12 cellular contexts compared by ENCODE assay signal in genomic region chr5:73938280-73938937, GRCh38.
A peak's percentile ranks its signal among the peaks of the same experiment; 100 is the strongest.
DNase-seq lines count a peak whose midpoint lies in the region; ATAC-seq and TF ChIP-seq lines count a peak whose summit lies in the region.
"Had no signal": no experiment of that assay in that cellular context is flagged by ENCODE, and none has a peak within 500 bp of the region (broad histone marks: within the 10 kb centered on the region; RNA-seq: fewer than 3 reads in every experiment).

No MANE protein-coding gene starts in this region.

- 65 to 70% methylated on average over 3 to 5 of the region's 5 CpGs for WGBS in gastroesophageal sphincter (ENCODE audit: low coverage in 1 of 2), 2 donors

- TF ChIP-seq CTCF in AG04450 (IDR thresholded peaks at IDR 0.05; ENCODE audit: low read depth, low read length): no peak
- TF ChIP-seq CTCF in MCF 10A (IDR thresholded peaks at IDR 0.05; ENCODE audit: unreplicated experiment): no peak
- no peak for TF ChIP-seq CTCF in Caco-2 (IDR thresholded peaks at IDR 0.05; ENCODE audit: insufficient read depth in 1 of 2, low read depth in 1 of 2, low read length in 1 of 2, severe bottlenecking in 1 of 2, unreplicated experiment in 1 of 2)
- no peak for TF ChIP-seq CTCF in gastroesophageal sphincter (IDR thresholded peaks at IDR 0.05)

- no peaks in the 10 kb centered on the region for H3K27me3 Mint-ChIP-seq in MCF 10A (ENCODE audit: insufficient read depth, unreplicated experiment)
- no peaks in the 10 kb centered on the region for H3K27me3 Mint-ChIP-seq in Caco-2 (ENCODE audit: insufficient read depth, unreplicated experiment)
- peaks cover 7 to 54% (median 43%) of the 10 kb centered on the region in 5 donors for H3K27me3 Mint-ChIP-seq in naive thymus-derived CD4-positive, alpha-beta T cell

- H3K4me1 ChIP-seq in Caco-2 (peaks cover 5% of the 10 kb centered on the region; the same call in 1 of the 2 replicates), gastroesophageal sphincter (no peaks in the 10 kb centered on the region)
- H3K4me1 ChIP-seq in naive thymus-derived CD4-positive, alpha-beta T cell (ENCODE audit: control insufficient read depth in 2 of 2, insufficient read depth in 2 of 2, low read length in 2 of 2): no peaks in the 10 kb centered on the region
- H3K4me1 ChIP-seq: BE2C had no signal

- intact Hi-C loops in MCF 10A (cut with micrococcal nuclease): loop anchor here (1.0 to 2.0 kb wide), 2 partner anchors 96 to 705 kb away; no protein-coding TSS in a partner anchor
- intact Hi-C loops in Caco-2 (cut with micrococcal nuclease; ENCODE audit: unreplicated experiment): no loop called here
- intact Hi-C loops in naive thymus-derived CD4-positive, alpha-beta T cell (cut with micrococcal nuclease): no loop called here

- DNase-seq in AG04450 (ENCODE audit: low read depth, low spot score) (peak; percentile 80), M059J (ENCODE audit: low read depth) (peak; percentile 97), MCF 10A (ENCODE audit: unreplicated experiment) (peak; percentile 91), kidney tubule cell (ENCODE audit: low spot score) (peak; percentile 96), Caco-2 (no peak)
- DNase-seq in naive thymus-derived CD4-positive, alpha-beta T cell: no peak
- DNase-seq: BE2C; erythroblast; stimulated activated naive CD4-positive, alpha-beta T cell treated with Interleukin-2 at 50 U/mL for 16 hours had no signal

- peaks cover 12% of the 10 kb centered on the region for H3K36me3 Mint-ChIP-seq in MCF 10A (ENCODE audit: insufficient read depth, unreplicated experiment)
- no peaks in the 10 kb centered on the region for H3K36me3 Mint-ChIP-seq in Caco-2 (ENCODE audit: insufficient read depth, unreplicated experiment)
- H3K36me3 Mint-ChIP-seq in naive thymus-derived CD4-positive, alpha-beta T cell: no peaks in the 10 kb centered on the region

- H3K9me3 ChIP-seq in AG04450 (ENCODE audit: control insufficient read depth, insufficient read depth, low read length) (peaks cover 3% of the 10 kb centered on the region; the same call in 1 of the 2 replicates), Caco-2 (no peaks in the 10 kb centered on the region), gastroesophageal sphincter (peaks cover 0 to 7% (median 0%) of the 10 kb centered on the region in 3 donors)
- peaks cover 0 to 3% (median 0%) of the 10 kb centered on the region in 3 experiments for H3K9me3 ChIP-seq in naive thymus-derived CD4-positive, alpha-beta T cell (ENCODE audit: control insufficient read depth in 2 of 3, low read length in 3 of 3)
- H3K9me3 ChIP-seq: BE2C had no signal

- H3K4me3 Mint-ChIP-seq in MCF 10A (ENCODE audit: unreplicated experiment): peak overlapping the region; percentile 60
- H3K4me3 Mint-ChIP-seq in Caco-2 (ENCODE audit: unreplicated experiment): no peak overlapping the region
- H3K4me3 Mint-ChIP-seq in naive thymus-derived CD4-positive, alpha-beta T cell: no peak overlapping the region

- no peaks in the 10 kb centered on the region for H3K36me3 ChIP-seq in Caco-2 (ENCODE audit: control insufficient read depth, insufficient read depth, low read length)
- no peaks in the 10 kb centered on the region for H3K36me3 ChIP-seq in naive thymus-derived CD4-positive, alpha-beta T cell (ENCODE audit: control insufficient read depth in 2 of 3, insufficient read depth in 3 of 3, low read length in 3 of 3)
- peaks cover 0 to 5% of the 10 kb centered on the region in 2 donors for H3K36me3 ChIP-seq in gastroesophageal sphincter

- TF ChIP-seq POLR2A in gastroesophageal sphincter (IDR thresholded peaks at IDR 0.05): no peak

- BruUV-seq in MCF 10A (replicated peaks; lab: Mats Ljungman, UMichigan) (no TSS peak), Caco-2 (replicated peaks; lab: Mats Ljungman, UMichigan) (no TSS peak)

- no peak overlapping the region for H3K4me3 ChIP-seq in AG04450 (ENCODE audit: low read depth, low read length)
- no peak overlapping the region for H3K4me3 ChIP-seq in Caco-2 (ENCODE audit: low read depth, low read length)
- H3K4me3 ChIP-seq in naive thymus-derived CD4-positive, alpha-beta T cell (ENCODE audit: low read length): no peak overlapping the region
- H3K4me3 ChIP-seq in gastroesophageal sphincter: no peak overlapping the region
- H3K4me3 ChIP-seq: lung had no signal

- H3K27me3 ChIP-seq in AG04450 (ENCODE audit: control insufficient read depth, insufficient read depth, low read length): no peaks in the 10 kb centered on the region
- no peaks in the 10 kb centered on the region for H3K27me3 ChIP-seq in Caco-2 (replicated peaks; ENCODE audit: control insufficient read depth, insufficient read depth, low read length)
- H3K27me3 ChIP-seq in naive thymus-derived CD4-positive, alpha-beta T cell (ENCODE audit: control insufficient read depth in 2 of 2, insufficient read depth in 2 of 2, low read length in 2 of 2): no peaks in the 10 kb centered on the region
- H3K27me3 ChIP-seq in gastroesophageal sphincter: no peaks in the 10 kb centered on the region
- H3K27me3 ChIP-seq: BE2C had no signal

- H3K4me1 Mint-ChIP-seq in MCF 10A (ENCODE audit: insufficient read depth, unreplicated experiment): peaks cover 47% of the 10 kb centered on the region
- no peaks in the 10 kb centered on the region for H3K4me1 Mint-ChIP-seq in Caco-2 (ENCODE audit: low read depth, unreplicated experiment)
- H3K4me1 Mint-ChIP-seq in naive thymus-derived CD4-positive, alpha-beta T cell: peaks cover 0 to 1% (median 0%) of the 10 kb centered on the region in 7 donors

- no peak for ATAC-seq in GM19328 (IDR thresholded peaks at IDR 0.05; ENCODE audit: unreplicated experiment)
- ATAC-seq in naive thymus-derived CD4-positive, alpha-beta T cell: no peak
- no peak for ATAC-seq in gastroesophageal sphincter

- CTCF ChIA-PET in AG04450 (lab: Charles Lee) (interaction anchor here (0.6 to 0.8 kb wide), 4 partner anchors 36 to 501 kb away, joined by 3 to 4 read pairs (median 4); no protein-coding TSS in a partner anchor), MCF 10A (lab: Yijun Ruan, JAX) (interaction anchor here (0.6 to 1.6 kb wide), 4 partner anchors 36 to 956 kb away, joined by 3 to 4 read pairs (median 4); no protein-coding TSS in a partner anchor), Caco-2 (lab: Charles Lee) (no interaction called here)
- CTCF ChIA-PET in naive thymus-derived CD4-positive, alpha-beta T cell (lab: Charles Lee): no interaction called here

- TF ChIP-seq EP300 in gastroesophageal sphincter (IDR thresholded peaks at IDR 0.05): no peak

- POLR2A ChIA-PET in AG04450 (lab: Yijun Ruan, JAX): interaction anchor here (0.6 to 1.4 kb wide), 3 partner anchors 9 to 702 kb away, joined by 3 to 5 read pairs (median 5); partner anchors contain the start of gene ENC1
- POLR2A ChIA-PET in MCF 10A (lab: Yijun Ruan, JAX): interaction anchor here (0.5 to 2.0 kb wide), 14 partner anchors 8 to 705 kb away, joined by 3 to 15 read pairs (median 4); partner anchors contain the start of gene ENC1
- POLR2A ChIA-PET in Caco-2 (lab: Charles Lee): no interaction called here
- POLR2A ChIA-PET in naive thymus-derived CD4-positive, alpha-beta T cell (lab: Charles Lee): no interaction called here

- no peaks in the 10 kb centered on the region for H3K9me3 Mint-ChIP-seq in MCF 10A (ENCODE audit: unreplicated experiment)
- no peaks in the 10 kb centered on the region for H3K9me3 Mint-ChIP-seq in Caco-2 (ENCODE audit: unreplicated experiment)
- peaks cover 0 to 10% (median 0%) of the 10 kb centered on the region in 11 donors for H3K9me3 Mint-ChIP-seq in naive thymus-derived CD4-positive, alpha-beta T cell

- H3K27ac Mint-ChIP-seq in MCF 10A (ENCODE audit: low read depth, unreplicated experiment) (peak overlapping the region; percentile 98), Caco-2 (ENCODE audit: unreplicated experiment) (no peak overlapping the region)
- peak overlapping the region in 1 of 9 donors; percentile 11 for H3K27ac Mint-ChIP-seq in naive thymus-derived CD4-positive, alpha-beta T cell

- H3K27ac ChIP-seq in AG04450 (ENCODE audit: low read depth, low read length) (peak overlapping the region; percentile 85), gastroesophageal sphincter (no peak overlapping the region)
- H3K27ac ChIP-seq in naive thymus-derived CD4-positive, alpha-beta T cell (ENCODE audit: low read depth, low read length): no peak overlapping the region

Comparison
In these comparisons a context has a peak if more than half of its experiments do, and no peak if none do; other contexts are left out.
1. DNase-seq: peak in AG04450 (single experiment), M059J (single experiment), MCF 10A (single experiment) and kidney tubule cell (single experiment); none in Caco-2 (0 of 2) and naive thymus-derived CD4-positive, alpha-beta T cell (0 of 9).
2. CTCF ChIA-PET loops: an anchor here in AG04450 (0.6 to 0.8 kb wide) and MCF 10A (0.6 to 1.6 kb wide); none called in Caco-2 and naive thymus-derived CD4-positive, alpha-beta T cell.
3. POLR2A ChIA-PET loops: an anchor here in AG04450 (0.6 to 1.4 kb wide) and MCF 10A (0.5 to 2.0 kb wide); none called in Caco-2 and naive thymus-derived CD4-positive, alpha-beta T cell.